In genomic region chr7:139393621-139394215, GRCh38 we compare ENCODE assay signal across 21 cellular contexts. TPM values are rescaled to one million over a fixed set of nuclear protein-coding genes. Genes with fewer than 3 reads are reported as not detected.
DNase-seq lines count a peak whose midpoint lies in the region; ATAC-seq, FAIRE-seq and TF ChIP-seq lines count a peak whose summit lies in the region.
"Had no signal": no experiment of that assay in that cellular context is flagged by ENCODE, and none has a peak within 500 bp of the region (broad histone marks: within the 10 kb centered on the region; RNA-seq: fewer than 3 reads in every experiment).

No MANE protein-coding gene starts in this region.

- no peak for TF ChIP-seq CTCF in CD4-positive, alpha-beta T cell (IDR thresholded peaks at IDR 0.05)
- TF ChIP-seq CTCF in WTC11 (IDR thresholded peaks at IDR 0.05) = no peak

- H3K9me3 Mint-ChIP-seq in CD4-positive, alpha-beta T cell = no peaks in the 10 kb centered on the region
- H3K9me3 Mint-ChIP-seq in WTC11 = no peaks in the 10 kb centered on the region
- H3K9me3 Mint-ChIP-seq: GM23338, nephron had no signal

- 95% methylated on average over 1 of the region's 1 CpG for WGBS in mesenchymal stem cell

- peaks cover 7% of the 10 kb centered on the region for H3K79me1 ChIP-seq in mesenchymal stem cell (replicated peaks; ENCODE audit: low read length, poor library complexity, severe bottlenecking)

- no peak overlapping the region for H3K18ac ChIP-seq in mesenchymal stem cell (ENCODE audit: low read depth in 1 of 2, low read length in 2 of 2)

- no peak overlapping the region for H3K14ac ChIP-seq in mesenchymal stem cell (ENCODE audit: low read length in 2 of 2)

- H3K9ac ChIP-seq in mesenchymal stem cell (ENCODE audit: low read length) = no peak overlapping the region
- H3K9ac ChIP-seq: SK-N-SH had no signal

- H3K36me3 ChIP-seq in mesenchymal stem cell (ENCODE audit: control insufficient read depth in 1 of 2, insufficient read depth in 2 of 2, low read depth in 1 of 2, low read length in 2 of 2) = peaks cover 3 to 59% of the 10 kb centered on the region in 2 experiments
- H3K36me3 ChIP-seq: prostate gland, thyroid gland had no signal

- no peak overlapping the region for H3K4ac ChIP-seq in mesenchymal stem cell (ENCODE audit: low read depth in 1 of 2, low read length in 2 of 2)

- CTCF ChIA-PET in CD4-positive, alpha-beta T cell (lab: Charles Lee) = interaction anchor here (1.0 kb wide), 1 partner anchor 55 kb away, joined by 5 read pairs; no protein-coding TSS in a partner anchor
- CTCF ChIA-PET in WTC11 (lab: Charles Lee) = interaction anchor here (0.5 kb wide), 1 partner anchor 73 kb away, joined by 3 read pairs; no protein-coding TSS in a partner anchor

- H3K4me1 ChIP-seq in mesenchymal stem cell (ENCODE audit: control insufficient read depth, insufficient read depth, low read depth, low read length) = peaks cover 4% of the 10 kb centered on the region

- no peak overlapping the region for H3K27ac ChIP-seq in CD4-positive, alpha-beta T cell (ENCODE audit: low read depth, low read length)
- H3K27ac ChIP-seq in mesenchymal stem cell (ENCODE audit: low read length, poor library complexity, severe bottlenecking) = no peak overlapping the region
- H3K27ac ChIP-seq: HL-60, prostate gland had no signal

- H2BK5ac ChIP-seq in mesenchymal stem cell (ENCODE audit: low read depth, low read length, poor library complexity, severe bottlenecking) = no peak overlapping the region

- no peak overlapping the region for H4K8ac ChIP-seq in mesenchymal stem cell (ENCODE audit: low read length)

- peaks cover 65% of the 10 kb centered on the region for H3K36me3 Mint-ChIP-seq in CD4-positive, alpha-beta T cell (ENCODE audit: low read depth)
- H3K36me3 Mint-ChIP-seq in WTC11 = peaks cover 38% of the 10 kb centered on the region

- H2BK12ac ChIP-seq in mesenchymal stem cell (ENCODE audit: low read length in 2 of 2) = no peak overlapping the region

- H4K91ac ChIP-seq in mesenchymal stem cell (ENCODE audit: low read length) = no peak overlapping the region

- no peak overlapping the region for H3K4me3 Mint-ChIP-seq in CD4-positive, alpha-beta T cell
- no peak overlapping the region for H3K4me3 Mint-ChIP-seq in WTC11
- H3K4me3 Mint-ChIP-seq: GM23338, nephron had no signal

- no peak for DNase-seq in CD4-positive, alpha-beta T cell
- peak; percentile 58 for DNase-seq in EH (ENCODE audit: low read depth)
- no peak for DNase-seq in WTC11 (ENCODE audit: low spot score)
- DNase-seq in mesenchymal stem cell = peak; percentile 22
- no peak for DNase-seq in kidney glomerular epithelial cell (lab: John Stamatoyannopoulos, UW)
- DNase-seq in RCC 7860 (ENCODE audit: low spot score) = no peak
- DNase-seq: activated CD8-positive, alpha-beta memory T cell treated with anti-CD3 and anti-CD28 coated beads for 24 hours; DMS 273 treated with DMSO at 0.1 percent for 48 hours; dorsolateral prefrontal cortex; KG1; NCI-H1105 treated with DMSO at 0.1 percent for 48 hours; OCI-M1; SK-N-SH; thyroid gland had no signal

- H3K9me3 ChIP-seq in CD4-positive, alpha-beta T cell (ENCODE audit: control insufficient read depth, low read length) = no peaks in the 10 kb centered on the region
- H3K9me3 ChIP-seq in mesenchymal stem cell (ENCODE audit: control insufficient read depth, low read length) = no peaks in the 10 kb centered on the region
- H3K9me3 ChIP-seq: prostate gland, SK-N-SH, thyroid gland had no signal

- POLR2A ChIA-PET in CD4-positive, alpha-beta T cell (lab: Charles Lee) = interaction anchor here (2.3 kb wide), 1 partner anchor 34 kb away, joined by 17 read pairs; the partner anchor contains the start of gene LUC7L2
- POLR2A ChIA-PET in WTC11 (lab: Charles Lee) = interaction anchor here (0.6 kb wide), 1 partner anchor 725 kb away, joined by 3 read pairs; no protein-coding TSS in a partner anchor

- H2AK5ac ChIP-seq in mesenchymal stem cell (ENCODE audit: low read length, severe bottlenecking) = no peak overlapping the region

- H3K27ac Mint-ChIP-seq in CD4-positive, alpha-beta T cell = peak overlapping the region; percentile 35
- peak overlapping the region; percentile 33; the same call in 1 of the 2 replicates for H3K27ac Mint-ChIP-seq in WTC11
- H3K27ac Mint-ChIP-seq: GM23338, nephron had no signal

- H3K4me1 Mint-ChIP-seq in CD4-positive, alpha-beta T cell (ENCODE audit: low read depth) = peaks cover 62% of the 10 kb centered on the region
- H3K4me1 Mint-ChIP-seq in WTC11 = no peaks in the 10 kb centered on the region
- H3K4me1 Mint-ChIP-seq: GM23338, nephron had no signal

- no peak for ATAC-seq in CD4-positive, alpha-beta T cell (ENCODE audit: poor library complexity)
- ATAC-seq in WTC11 (no peak), HG02588 (IDR thresholded peaks at IDR 0.05; ENCODE audit: unreplicated experiment) (no peak)
- ATAC-seq: GM23338 had no signal

- H2BK15ac ChIP-seq in mesenchymal stem cell (ENCODE audit: low read depth, poor library complexity, severe bottlenecking) = no peak overlapping the region

- no peak overlapping the region for H2AFZ ChIP-seq in mesenchymal stem cell (ENCODE audit: low read depth, low read length)
- H2AFZ ChIP-seq: GM23338 had no signal

- no peak for FAIRE-seq in RCC 7860 (lab: Jason Lieb, UNC)
- FAIRE-seq: TTC549 had no signal

- H2BK120ac ChIP-seq in mesenchymal stem cell (ENCODE audit: low read depth, low read length) = no peak overlapping the region

- intact Hi-C loops in CD4-positive, alpha-beta T cell (cut with DNase I, micrococcal nuclease) = loop anchor here in 1 of 2 experiments (5.0 kb wide), 1 partner anchor 36 kb away; the partner anchor contains the start of gene LUC7L2

- H3K4me3 ChIP-seq in mesenchymal stem cell (ENCODE audit: insufficient read depth in 1 of 2, low read depth in 1 of 2, low read length in 2 of 2) = no peak overlapping the region
- H3K4me3 ChIP-seq: dorsolateral prefrontal cortex, GM23338, lung, prostate gland, thyroid gland had no signal

- H3K27me3 ChIP-seq in CD4-positive, alpha-beta T cell (ENCODE audit: control insufficient read depth, insufficient read depth, low read length) = no peaks in the 10 kb centered on the region
- H3K27me3 ChIP-seq in mesenchymal stem cell (ENCODE audit: control insufficient read depth in 1 of 2, insufficient read depth in 1 of 2, low read length in 2 of 2) = no peaks in the 10 kb centered on the region
- H3K27me3 ChIP-seq: dorsolateral prefrontal cortex, thyroid gland had no signal

- H3K27me3 Mint-ChIP-seq in CD4-positive, alpha-beta T cell = no peaks in the 10 kb centered on the region
- H3K27me3 Mint-ChIP-seq in WTC11 (ENCODE audit: low read depth) = no peaks in the 10 kb centered on the region

- no peak overlapping the region for H3K4me2 ChIP-seq in mesenchymal stem cell (ENCODE audit: low read length, poor library complexity, severe bottlenecking)
- H3K4me2 ChIP-seq: GM23338, SK-N-SH had no signal

- H3K23ac ChIP-seq in mesenchymal stem cell (ENCODE audit: low read length in 2 of 2) = no peak overlapping the region

TF ChIP-seq in WTC11, 78 proteins besides CTCF, POLR2A, EP300 and RAD21 (continues in another document):
- TF ChIP-seq, protein P1, sequence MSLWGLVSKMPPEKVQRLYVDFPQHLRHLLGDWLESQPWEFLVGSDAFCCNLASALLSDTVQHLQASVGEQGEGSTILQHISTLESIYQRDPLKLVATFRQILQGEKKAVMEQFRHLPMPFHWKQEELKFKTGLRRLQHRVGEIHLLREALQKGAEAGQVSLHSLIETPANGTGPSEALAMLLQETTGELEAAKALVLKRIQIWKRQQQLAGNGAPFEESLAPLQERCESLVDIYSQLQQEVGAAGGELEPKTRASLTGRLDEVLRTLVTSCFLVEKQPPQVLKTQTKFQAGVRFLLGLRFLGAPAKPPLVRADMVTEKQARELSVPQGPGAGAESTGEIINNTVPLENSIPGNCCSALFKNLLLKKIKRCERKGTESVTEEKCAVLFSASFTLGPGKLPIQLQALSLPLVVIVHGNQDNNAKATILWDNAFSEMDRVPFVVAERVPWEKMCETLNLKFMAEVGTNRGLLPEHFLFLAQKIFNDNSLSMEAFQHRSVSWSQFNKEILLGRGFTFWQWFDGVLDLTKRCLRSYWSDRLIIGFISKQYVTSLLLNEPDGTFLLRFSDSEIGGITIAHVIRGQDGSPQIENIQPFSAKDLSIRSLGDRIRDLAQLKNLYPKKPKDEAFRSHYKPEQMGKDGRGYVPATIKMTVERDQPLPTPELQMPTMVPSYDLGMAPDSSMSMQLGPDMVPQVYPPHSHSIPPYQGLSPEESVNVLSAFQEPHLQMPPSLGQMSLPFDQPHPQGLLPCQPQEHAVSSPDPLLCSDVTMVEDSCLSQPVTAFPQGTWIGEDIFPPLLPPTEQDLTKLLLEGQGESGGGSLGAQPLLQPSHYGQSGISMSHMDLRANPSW (CRISPR knock-in tag; conservative IDR thresholded peaks at IDR 0.05; ENCODE audit: low read depth) = no peak
- TF ChIP-seq GTF2I (CRISPR knock-in tag; conservative IDR thresholded peaks at IDR 0.05) = no peak
- TF ChIP-seq MXD4 (CRISPR knock-in tag; IDR thresholded peaks at IDR 0.05; ENCODE audit: borderline replicate concordance) = no peak
- no peak for TF ChIP-seq FOXP1 (CRISPR knock-in tag; IDR thresholded peaks at IDR 0.05; ENCODE audit: borderline replicate concordance)
- TF ChIP-seq HMGXB4 (CRISPR knock-in tag; IDR thresholded peaks at IDR 0.05) = no peak

RNA-seq across cellular contexts. Expression of gene LUC7L2, which starts 34.0 kb away (rescaled TPM):
- total RNA-seq in CD4-positive, alpha-beta T cell = 100 to 1,000 TPM; 177 to 194 TPM
- total RNA-seq in WTC11 (2021) = 91.0 to 94.4 TPM (median 92.4 TPM) in 3 replicates
- 35.7 TPM for polyA plus RNA-seq in mesenchymal stem cell (2013, experiment 1 of 2)
- 37.0 TPM for polyA plus RNA-seq in mesenchymal stem cell (2013, experiment 2 of 2)

RNA-seq across cellular contexts. Expression of gene FMC1, which starts 52.6 kb away (rescaled TPM):
- 1 to 10 TPM in 1 of 2 experiments, under 1 TPM in 1; 0.89 to 1.2 TPM for total RNA-seq in CD4-positive, alpha-beta T cell
- total RNA-seq in WTC11 (2021) = 14.3 to 16.7 TPM (median 16.3 TPM) in 3 replicates
- 32.5 TPM for polyA plus RNA-seq in mesenchymal stem cell (2013, experiment 1 of 2)
- polyA plus RNA-seq in mesenchymal stem cell (2013, experiment 2 of 2) = 31.7 TPM

Comparison
In these comparisons a context has a peak if more than half of its experiments do, and no peak if none do; other contexts are left out.
1. DNase-seq: peak in EH (single experiment) and mesenchymal stem cell (single experiment); none in CD4-positive, alpha-beta T cell (0 of 10), WTC11 (single experiment), kidney glomerular epithelial cell (single experiment) and RCC 7860 (single experiment).